ENCODE assay signal across 33 cellular contexts in genomic region chr7:30970074-30970473, GRCh38. TPM values are rescaled to one million over a fixed set of nuclear protein-coding genes. Genes with fewer than 3 reads are reported as not detected.
"Had no signal": no experiment of that assay in that cellular context is flagged by ENCODE, and none has a peak within 500 bp of the region (broad histone marks: within the 10 kb centered on the region; RNA-seq: fewer than 3 reads in every experiment).

No MANE protein-coding gene starts in this region.

- H3K4me1 Mint-ChIP-seq: mesothelial cell of epicardium had no signal

- H3K4me1 ChIP-seq: pancreas, spleen, testis had no signal

- H3K4me3 ChIP-seq: coronary artery, dorsolateral prefrontal cortex, pancreas, spleen, testis, transverse colon had no signal

- H3K27me3 ChIP-seq: pancreas, testis, transverse colon had no signal

- H3K36me3 Mint-ChIP-seq: activated CD4-positive, alpha-beta memory T cell treated with anti-CD3 and anti-CD28 coated beads for 36 hours; mesothelial cell of epicardium; naive B cell had no signal

- H3K9me3 Mint-ChIP-seq: activated CD4-positive, alpha-beta memory T cell treated with anti-CD3 and anti-CD28 coated beads for 36 hours; activated CD4-positive, alpha-beta T cell treated with anti-CD3 and anti-CD28 coated beads, Interleukin-2, amount 10 ng/mL, durations not matched to agents 24 days and 14 days; activated T-cell treated with anti-CD3 and anti-CD28 coated beads, Interleukin-2, amount 50 U/mL, for 4 hours; activated T-helper 17 cell treated with anti-CD3 and anti-CD28 coated beads, Interleukin-2, amount 50 U/mL, for 72 hours; mesothelial cell of epicardium had no signal

- H3K36me3 ChIP-seq: brain microvascular endothelial cell, pancreas, spleen, transverse colon had no signal

- H3K27ac Mint-ChIP-seq: activated CD4-positive, alpha-beta memory T cell treated with anti-CD3 and anti-CD28 coated beads for 36 hours; activated CD4-positive, alpha-beta T cell treated with anti-CD3 and anti-CD28 coated beads, Interleukin-2, amount 10 ng/mL, durations not matched to agents 24 days and 14 days; activated T-helper 17 cell treated with anti-CD3 and anti-CD28 coated beads, Interleukin-2, amount 50 U/mL, for 72 hours; mesothelial cell of epicardium had no signal

- H3K27ac ChIP-seq: brain microvascular endothelial cell, coronary artery, dorsolateral prefrontal cortex, pancreas, spleen, testis, transverse colon had no signal

- H3K4me3 Mint-ChIP-seq: activated CD4-positive, alpha-beta memory T cell treated with anti-CD3 and anti-CD28 coated beads for 36 hours; activated CD4-positive, alpha-beta T cell treated with anti-CD3 and anti-CD28 coated beads, Interleukin-2, amount 10 ng/mL, durations not matched to agents 24 days and 14 days; activated T-cell treated with anti-CD3 and anti-CD28 coated beads, Interleukin-2, amount 50 U/mL, for 4 hours; activated T-helper 17 cell treated with anti-CD3 and anti-CD28 coated beads, Interleukin-2, amount 50 U/mL, for 72 hours; mesothelial cell of epicardium; naive B cell had no signal

- DNase-seq: activated CD4-positive, alpha-beta memory T cell treated with anti-CD3 and anti-CD28 coated beads for 36 hours; activated CD4-positive, CD25-positive, alpha-beta regulatory T cell treated with anti-CD3 and anti-CD28 coated beads, Interleukin-2, amount 50 U/mL, for 72 hours; activated gamma-delta T cell treated with Interleukin-2 at 50 U/mL for 16 hours; activated naive CD4-positive, alpha-beta T cell treated with anti-CD3 and anti-CD28 coated beads, Interleukin-2, amount 50 U/mL, for 16 hours; activated T-cell treated with anti-CD3 and anti-CD28 coated beads, Interleukin-2, amount 50 U/mL, for 4 hours; amniotic stem cell; brain microvascular endothelial cell; dorsolateral prefrontal cortex; effector memory CD4-positive, alpha-beta T cell; hippocampal formation; kidney; left colon; naive B cell; right cardiac atrium; spleen; stimulated activated CD4-positive, alpha-beta T cell treated with anti-CD3 and anti-CD28 coated beads, Interleukin-2, amount 100 ng/mL, for 48 hours; stimulated activated naive CD8-positive, alpha-beta T cell treated with anti-CD3 and anti-CD28 coated beads, Interleukin-15, Interleukin-2, amounts not matched to agents 100 U/mL and 50 U/mL, for 24 hours; T-helper 1 cell; T-helper 9 cell; testis; transverse colon had no signal

- ATAC-seq: activated T-cell treated with anti-CD3 and anti-CD28 coated beads, Interleukin-2, amount 50 U/mL, for 4 hours; activated T-helper 17 cell treated with anti-CD3 and anti-CD28 coated beads, Interleukin-2, amount 50 U/mL, for 72 hours; right cardiac atrium; stimulated activated naive CD8-positive, alpha-beta T cell treated with anti-CD3 and anti-CD28 coated beads, Interleukin-15, Interleukin-2, amounts not matched to agents 100 U/mL and 50 U/mL, for 24 hours had no signal

- H3K9me3 ChIP-seq: pancreas, spleen, testis, transverse colon had no signal

RNA-seq across cellular contexts. Expression of gene GHRHR, which starts 6.3 kb away (rescaled TPM):
- total RNA-seq: activated CD4-positive, alpha-beta memory T cell treated with anti-CD3 and anti-CD28 coated beads for 36 hours; activated CD4-positive, alpha-beta T cell treated with anti-CD3 and anti-CD28 coated beads, Interleukin-2, amount 10 ng/mL, durations not matched to agents 24 days and 14 days; activated T-cell treated with anti-CD3 and anti-CD28 coated beads, Interleukin-2, amount 50 U/mL, for 4 hours; activated T-helper 17 cell treated with anti-CD3 and anti-CD28 coated beads, Interleukin-2, amount 50 U/mL, for 72 hours; astrocyte; cardiac septum; epithelial cell of proximal tubule; frontal cortex; kidney; left colon; mesothelial cell of epicardium; pulmonary artery endothelial cell; right cardiac atrium; spleen; transverse colon; urinary bladder had no signal
- polyA plus RNA-seq: neural cell, right cardiac atrium, spleen, urinary bladder had no signal

RNA-seq across cellular contexts. Expression of gene AQP1, which starts 58.4 kb away (rescaled TPM):
- total RNA-seq: activated CD4-positive, alpha-beta T cell treated with anti-CD3 and anti-CD28 coated beads, Interleukin-2, amount 10 ng/mL, durations not matched to agents 24 days and 14 days had no signal
